ENCODE assay signal across 19 cellular contexts in the genomic region with DNA sequence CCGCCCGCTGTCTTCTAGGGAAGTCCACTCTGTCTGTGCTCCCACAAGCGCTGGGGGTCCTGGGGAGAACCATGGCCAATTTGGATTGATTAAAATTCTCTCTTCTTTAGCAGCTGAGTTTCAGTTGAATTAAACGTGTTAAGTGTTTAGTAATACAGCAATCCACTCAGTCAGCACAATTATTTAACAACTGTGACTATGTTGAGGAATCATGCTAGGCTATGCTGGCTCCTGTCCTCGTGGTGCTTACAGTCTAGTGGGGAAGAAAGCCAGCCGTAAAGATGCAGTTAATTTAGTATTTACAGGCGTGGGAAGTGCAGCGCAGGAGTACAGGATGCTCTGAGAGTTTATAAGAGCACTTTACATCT.
"Had no signal": no experiment of that assay in that cellular context is flagged by ENCODE, and none has a peak within 500 bp of the region (broad histone marks: within the 10 kb centered on the region; RNA-seq: fewer than 3 reads in every experiment).

No MANE protein-coding gene starts in this region.

- H3K27ac Mint-ChIP-seq: activated CD4-positive, alpha-beta memory T cell treated with anti-CD3 and anti-CD28 coated beads, Interleukin-2, amount 10 ng/mL, durations not matched to agents 7 days and 5 days; activated CD4-positive, alpha-beta T cell treated with anti-CD3 and anti-CD28 coated beads, Interleukin-2, amount 10 ng/mL, durations not matched to agents 24 days and 14 days; activated naive CD4-positive, alpha-beta T cell treated with anti-CD3 and anti-CD28 coated beads for 36 hours; activated naive CD8-positive, alpha-beta T cell treated with anti-CD3 and anti-CD28 coated beads, Interleukin-2, amount 10 ng/mL, durations not matched to agents 7 days and 5 days; activated T-cell treated with anti-CD3 and anti-CD28 coated beads, Interleukin-2, amount 50 U/mL, for 72 hours; memory B cell had no signal

- DNase-seq: activated CD4-positive, alpha-beta memory T cell treated with anti-CD3 and anti-CD28 coated beads, Interleukin-2, amount 10 ng/mL, durations not matched to agents 7 days and 5 days; activated CD4-positive, alpha-beta T cell treated with anti-CD3 and anti-CD28 coated beads, Interleukin-2, amount 10 ng/mL, durations not matched to agents 24 days and 14 days; activated effector memory CD4-positive, alpha-beta T cell treated with Interleukin-2 at 50 U/mL for 16 hours; activated naive CD4-positive, alpha-beta T cell treated with anti-CD3 and anti-CD28 coated beads for 36 hours; activated naive CD8-positive, alpha-beta T cell treated with anti-CD3 and anti-CD28 coated beads, Interleukin-2, amount 10 ng/mL, durations not matched to agents 7 days and 5 days; activated T-cell treated with anti-CD3 and anti-CD28 coated beads, Interleukin-2, amount 50 U/mL, for 72 hours; amygdala; effector CD4-positive, alpha-beta T cell; left cardiac atrium; stimulated activated CD4-positive, alpha-beta T cell treated with anti-CD3 and anti-CD28 coated beads, Interleukin-2, amount 100 ng/mL, for 48 hours; stimulated activated CD8-positive, alpha-beta memory T cell treated with anti-CD3 and anti-CD28 coated beads, Interleukin-4, amount 100 ng/mL, for 48 hours; stimulated activated naive B cell treated with anti-CD40 and anti-IgM and Interleukin-4, amounts not matched to agents 10 μg/mL and 1 μg/mL and 100 μg/mL, for 72 hours; testis; trophoblast cell had no signal

- H3K9me3 Mint-ChIP-seq: activated CD4-positive, alpha-beta memory T cell treated with anti-CD3 and anti-CD28 coated beads, Interleukin-2, amount 10 ng/mL, durations not matched to agents 7 days and 5 days; activated CD4-positive, alpha-beta T cell treated with anti-CD3 and anti-CD28 coated beads, Interleukin-2, amount 10 ng/mL, durations not matched to agents 24 days and 14 days; activated naive CD4-positive, alpha-beta T cell treated with anti-CD3 and anti-CD28 coated beads for 36 hours; activated naive CD8-positive, alpha-beta T cell treated with anti-CD3 and anti-CD28 coated beads, Interleukin-2, amount 10 ng/mL, durations not matched to agents 7 days and 5 days; activated T-cell treated with anti-CD3 and anti-CD28 coated beads, Interleukin-2, amount 50 U/mL, for 72 hours; memory B cell; nephron; stimulated activated naive B cell treated with anti-CD40 and anti-IgM and Interleukin-4, amounts not matched to agents 10 μg/mL and 1 μg/mL and 100 μg/mL, for 72 hours had no signal

- H3K9me3 ChIP-seq: testis, vagina had no signal

- H3K4me1 Mint-ChIP-seq: activated CD4-positive, alpha-beta memory T cell treated with anti-CD3 and anti-CD28 coated beads, Interleukin-2, amount 10 ng/mL, durations not matched to agents 7 days and 5 days; activated CD4-positive, alpha-beta T cell treated with anti-CD3 and anti-CD28 coated beads, Interleukin-2, amount 10 ng/mL, durations not matched to agents 24 days and 14 days had no signal

- H3K27me3 ChIP-seq: testis, vagina had no signal

- H3K4me3 ChIP-seq: testis, vagina had no signal

- H3K27ac ChIP-seq: testis, vagina had no signal

- H3K36me3 Mint-ChIP-seq: activated naive CD8-positive, alpha-beta T cell treated with anti-CD3 and anti-CD28 coated beads, Interleukin-2, amount 10 ng/mL, durations not matched to agents 7 days and 5 days; memory B cell had no signal

- H3K4me1 ChIP-seq: testis, vagina had no signal

- ATAC-seq: activated CD4-positive, CD25-positive, alpha-beta regulatory T cell treated with anti-CD3 and anti-CD28 coated beads, Interleukin-2, amount 50 U/mL, for 24 hours; activated T-cell treated with anti-CD3 and anti-CD28 coated beads, Interleukin-2, amount 50 U/mL, for 72 hours; esophagus mucosa; left cardiac atrium; stimulated activated naive B cell treated with anti-CD40 and anti-IgM and Interleukin-4, amounts not matched to agents 10 μg/mL and 1 μg/mL and 100 μg/mL, for 72 hours had no signal

- H3K4me3 Mint-ChIP-seq: activated CD4-positive, alpha-beta memory T cell treated with anti-CD3 and anti-CD28 coated beads, Interleukin-2, amount 10 ng/mL, durations not matched to agents 7 days and 5 days; activated CD4-positive, alpha-beta T cell treated with anti-CD3 and anti-CD28 coated beads, Interleukin-2, amount 10 ng/mL, durations not matched to agents 24 days and 14 days; activated naive CD4-positive, alpha-beta T cell treated with anti-CD3 and anti-CD28 coated beads for 36 hours; activated naive CD8-positive, alpha-beta T cell treated with anti-CD3 and anti-CD28 coated beads, Interleukin-2, amount 10 ng/mL, durations not matched to agents 7 days and 5 days; activated T-cell treated with anti-CD3 and anti-CD28 coated beads, Interleukin-2, amount 50 U/mL, for 72 hours; memory B cell; nephron; stimulated activated naive B cell treated with anti-CD40 and anti-IgM and Interleukin-4, amounts not matched to agents 10 μg/mL and 1 μg/mL and 100 μg/mL, for 72 hours had no signal

- H3K36me3 ChIP-seq: vagina had no signal
